Comparison of ENCODE assay signal across 9 cellular contexts in the genomic region with DNA sequence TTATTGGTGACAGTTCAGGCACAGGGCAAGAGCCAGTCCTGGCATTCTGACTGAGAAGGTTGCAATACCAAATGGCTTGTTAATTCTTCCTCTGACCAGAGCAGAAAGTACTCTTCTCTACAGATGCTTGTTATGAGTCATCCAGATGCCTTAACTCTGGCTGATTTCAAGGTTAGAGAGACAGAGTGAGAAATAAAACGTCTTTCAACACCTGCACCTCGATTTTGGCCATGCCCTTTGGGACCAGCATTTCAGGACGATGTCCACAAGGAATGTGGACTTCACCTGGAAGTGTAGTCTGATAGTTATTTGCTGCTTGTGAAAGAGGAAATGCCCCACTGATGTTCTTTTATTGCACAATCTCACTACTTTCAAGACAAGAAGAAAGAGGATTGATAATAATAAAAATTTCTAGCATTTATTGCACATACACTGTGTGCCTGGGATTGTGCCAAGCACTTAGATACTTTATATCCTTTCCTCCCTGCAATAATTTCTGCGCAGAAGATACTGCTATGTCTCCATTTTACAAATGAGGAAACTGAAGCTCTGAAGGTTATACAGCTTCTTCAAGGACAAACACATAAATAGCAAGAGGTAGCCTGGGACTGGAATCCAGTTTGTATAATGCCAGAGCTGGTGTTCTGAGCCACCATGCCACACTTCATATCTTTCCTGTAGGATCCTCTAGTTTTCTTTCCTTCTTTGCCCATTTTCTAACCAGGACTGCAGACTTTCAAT. TPM values are rescaled to one million over a fixed set of nuclear protein-coding genes. Genes with fewer than 3 reads are reported as not detected.
DNase-seq lines count a peak whose midpoint lies in the region; ATAC-seq and TF ChIP-seq lines count a peak whose summit lies in the region.
"Had no signal": no experiment of that assay in that cellular context is flagged by ENCODE, and none has a peak within 500 bp of the region (broad histone marks: within the 10 kb centered on the region; RNA-seq: fewer than 3 reads in every experiment).

No MANE protein-coding gene starts in this region.

- peak overlapping the region in 8 of 11 experiments; percentile 20 to 84 (median 66); a peak in 16 of 22 replicates for H3K4me2 ChIP-seq in BLaER1 treated with 17β-estradiol and CSF1 and Interleukin-3, amounts not matched to agents 10 nM and 100 nM

- no peaks in the 10 kb centered on the region for H3K9me3 ChIP-seq in BLaER1 treated with 17β-estradiol and CSF1 and Interleukin-3, amounts not matched to agents 10 nM and 100 nM (replicated peaks in 1 of 11)
- no peaks in the 10 kb centered on the region for H3K9me3 ChIP-seq in thymus (ENCODE audit: control insufficient read depth)

- no peaks in the 10 kb centered on the region for H3K27me3 ChIP-seq in BLaER1 treated with 17β-estradiol and CSF1 and Interleukin-3, amounts not matched to agents 10 nM and 100 nM
- H3K27me3 ChIP-seq in thymus (ENCODE audit: control insufficient read depth, insufficient read depth), result no peaks in the 10 kb centered on the region

- H3K27me3 Mint-ChIP-seq in activated T-helper 17 cell treated with anti-CD3 and anti-CD28 coated beads, Interleukin-2, amount 50 U/mL, for 72 hours, result no peaks in the 10 kb centered on the region
- H3K27me3 Mint-ChIP-seq: brain had no signal

- H3K4me1 ChIP-seq in BLaER1 treated with 17β-estradiol and CSF1 and Interleukin-3, amounts not matched to agents 10 nM and 100 nM, result peaks cover 21 to 59% (median 40%) of the 10 kb centered on the region in 10 experiments
- no peaks in the 10 kb centered on the region for H3K4me1 ChIP-seq in thymus (ENCODE audit: control insufficient read depth, insufficient read depth, low read length)

- 75% methylated on average over 4 of the region's 4 CpGs for WGBS in thymus

- no peak overlapping the region for H3K4me3 Mint-ChIP-seq in activated T-helper 17 cell treated with anti-CD3 and anti-CD28 coated beads, Interleukin-2, amount 50 U/mL, for 72 hours
- H3K4me3 Mint-ChIP-seq: brain had no signal

- H3K4me3 ChIP-seq in BLaER1 treated with 17β-estradiol and CSF1 and Interleukin-3, amounts not matched to agents 10 nM and 100 nM, result no peak overlapping the region
- H3K4me3 ChIP-seq in thymus (ENCODE audit: low read length), result no peak overlapping the region

- H3K27ac Mint-ChIP-seq in activated T-helper 17 cell treated with anti-CD3 and anti-CD28 coated beads, Interleukin-2, amount 50 U/mL, for 72 hours, result no peak overlapping the region

- peaks cover 10% of the 10 kb centered on the region for H3K4me1 Mint-ChIP-seq in activated T-helper 17 cell treated with anti-CD3 and anti-CD28 coated beads, Interleukin-2, amount 50 U/mL, for 72 hours
- H3K4me1 Mint-ChIP-seq: brain had no signal

- no peaks in the 10 kb centered on the region for H3K36me3 Mint-ChIP-seq in activated T-helper 17 cell treated with anti-CD3 and anti-CD28 coated beads, Interleukin-2, amount 50 U/mL, for 72 hours (ENCODE audit: low read depth)
- H3K36me3 Mint-ChIP-seq: brain had no signal

- peak overlapping the region in 6 of 11 experiments; percentile 0 to 53 (median 19); a peak in 9 of 22 replicates for H3K27ac ChIP-seq in BLaER1 treated with 17β-estradiol and CSF1 and Interleukin-3, amounts not matched to agents 10 nM and 100 nM
- peak overlapping the region; percentile 31 for H3K27ac ChIP-seq in thymus (ENCODE audit: low read depth)

- no peak for TF ChIP-seq POLR2A in erythroblast (IDR thresholded peaks at IDR 0.05; ENCODE audit: low read length)

- DNase-seq in HK-2 (ENCODE audit: unreplicated experiment) (no peak), NCI-H1105 treated with DMSO at 0.1 percent for 48 hours (lab: John Stamatoyannopoulos, UW) (no peak), erythroblast (lab: John Stamatoyannopoulos, UW) (no peak)

- peak overlapping the region in 3 of 11 experiments; percentile 5 to 21 (median 19); a peak in 2 of 22 replicates for H3K9ac ChIP-seq in BLaER1 treated with 17β-estradiol and CSF1 and Interleukin-3, amounts not matched to agents 10 nM and 100 nM

- H4K20me1 ChIP-seq in BLaER1 treated with 17β-estradiol and CSF1 and Interleukin-3, amounts not matched to agents 10 nM and 100 nM, result no peaks in the 10 kb centered on the region

- H3K36me3 ChIP-seq in BLaER1 treated with 17β-estradiol and CSF1 and Interleukin-3, amounts not matched to agents 10 nM and 100 nM, result no peaks in the 10 kb centered on the region
- H3K36me3 ChIP-seq in thymus (ENCODE audit: control insufficient read depth, insufficient read depth), result no peaks in the 10 kb centered on the region

- ATAC-seq in GM19463 (IDR thresholded peaks at IDR 0.05; ENCODE audit: unreplicated experiment) (peak; percentile 97), HG03439 (IDR thresholded peaks at IDR 0.05; ENCODE audit: unreplicated experiment) (peak; percentile 98)
- ATAC-seq in activated T-helper 17 cell treated with anti-CD3 and anti-CD28 coated beads, Interleukin-2, amount 50 U/mL, for 72 hours (replicated peaks), result peak; percentile 82

- no peaks in the 10 kb centered on the region for H3K9me3 Mint-ChIP-seq in activated T-helper 17 cell treated with anti-CD3 and anti-CD28 coated beads, Interleukin-2, amount 50 U/mL, for 72 hours
- H3K9me3 Mint-ChIP-seq: brain had no signal

RNA-seq across cellular contexts. Expression of gene MCM3, which starts 33.5 kb away (rescaled TPM):
- 100 to 1,000 TPM; 141 to 247 TPM for total RNA-seq in activated T-helper 17 cell treated with anti-CD3 and anti-CD28 coated beads, Interleukin-2, amount 50 U/mL, for 72 hours
- 26.9 TPM for polyA plus RNA-seq in thymus

RNA-seq across cellular contexts. Expression of gene PAQR8, which starts 43.9 kb away (rescaled TPM):
- total RNA-seq in activated T-helper 17 cell treated with anti-CD3 and anti-CD28 coated beads, Interleukin-2, amount 50 U/mL, for 72 hours, result 1 to 10 TPM; 5.7 to 9.2 TPM
- polyA plus RNA-seq in thymus, result 11.3 TPM
